8 cellular contexts compared by ENCODE assay signal in genomic region chr12:131711551-131712205, GRCh38. TPM values are rescaled to one million over a fixed set of nuclear protein-coding genes. Genes with fewer than 3 reads are reported as not detected.
DNase-seq lines count a peak whose midpoint lies in the region; ATAC-seq and TF ChIP-seq lines count a peak whose summit lies in the region.

No MANE protein-coding gene starts in this region.

- H3K27ac ChIP-seq in BLaER1 treated with 17β-estradiol and CSF1 and Interleukin-3, amounts not matched to agents 10 nM and 100 nM = peak overlapping the region; percentile 96 to 100 (median 99)
- no peak overlapping the region for H3K27ac ChIP-seq in HUES64 (ENCODE audit: low read depth, low read length)
- H3K27ac ChIP-seq in breast epithelium = peak overlapping the region; percentile 93

- H3K27me3 ChIP-seq in BLaER1 treated with 17β-estradiol and CSF1 and Interleukin-3, amounts not matched to agents 10 nM and 100 nM = no peaks in the 10 kb centered on the region
- H3K27me3 ChIP-seq in HUES64 (ENCODE audit: insufficient read depth, low read length) (no peaks in the 10 kb centered on the region), breast epithelium (no peaks in the 10 kb centered on the region)

- peak overlapping the region; percentile 95 to 99 (median 98) for H3K9ac ChIP-seq in BLaER1 treated with 17β-estradiol and CSF1 and Interleukin-3, amounts not matched to agents 10 nM and 100 nM
- H3K9ac ChIP-seq in HUES64 (ENCODE audit: low read depth, low read length) = peak overlapping the region; percentile 97

- peaks cover 30 to 46% (median 36%) of the 10 kb centered on the region in 11 experiments for H3K36me3 ChIP-seq in BLaER1 treated with 17β-estradiol and CSF1 and Interleukin-3, amounts not matched to agents 10 nM and 100 nM
- H3K36me3 ChIP-seq in HUES64 (ENCODE audit: insufficient read depth, low read length) = peaks cover 33% of the 10 kb centered on the region
- no peaks in the 10 kb centered on the region for H3K36me3 ChIP-seq in breast epithelium
- peaks cover 4% of the 10 kb centered on the region for H3K36me3 ChIP-seq in mucosa of descending colon (ENCODE audit: low read depth)

- H3K4me3 ChIP-seq in BLaER1 treated with 17β-estradiol and CSF1 and Interleukin-3, amounts not matched to agents 10 nM and 100 nM = peak overlapping the region; percentile 77 to 100 (median 94)
- H3K4me3 ChIP-seq in HUES64 (ENCODE audit: low read length) = peak overlapping the region; percentile 88
- H3K4me3 ChIP-seq in breast epithelium = peak overlapping the region; percentile 86 to 97 (median 92)
- H3K4me3 ChIP-seq in mucosa of descending colon = peak overlapping the region; percentile 99

- peaks cover 0 to 43% (median 26%) of the 10 kb centered on the region in 11 experiments; a peak in 17 of 22 replicates for H4K20me1 ChIP-seq in BLaER1 treated with 17β-estradiol and CSF1 and Interleukin-3, amounts not matched to agents 10 nM and 100 nM

- intact Hi-C loops in breast epithelium (cut with DNase I; ENCODE audit: low total_unique reads) (loop anchor here (10.0 kb wide), 1 partner anchor 1657 kb away; no protein-coding TSS in a partner anchor), mucosa of descending colon (cut with DNase I, micrococcal nuclease) (no loop called here)

- peaks cover 0 to 13% (median 7%) of the 10 kb centered on the region in 11 experiments; a peak in 11 of 22 replicates for H3K9me3 ChIP-seq in BLaER1 treated with 17β-estradiol and CSF1 and Interleukin-3, amounts not matched to agents 10 nM and 100 nM (replicated peaks in 1 of 11)
- H3K9me3 ChIP-seq in HUES64 (ENCODE audit: insufficient read depth, low read depth, low read length) (no peaks in the 10 kb centered on the region), breast epithelium (no peaks in the 10 kb centered on the region), mucosa of descending colon (no peaks in the 10 kb centered on the region)

- TF ChIP-seq CTCF in breast epithelium (IDR thresholded peaks at IDR 0.05) = no peak
- TF ChIP-seq CTCF in mucosa of descending colon (IDR thresholded peaks at IDR 0.05) = no peak

- no peak for DNase-seq in breast epithelium (ENCODE audit: low spot score in 2 of 2)
- no peak for DNase-seq in mucosa of descending colon
- no peak for DNase-seq in ecto neural progenitor cell (ENCODE audit: low spot score)

- under 1% methylated on average over 37 of the region's 37 CpGs for WGBS in HUES64

- peak overlapping the region; percentile 87 to 99 (median 95) for H3K4me2 ChIP-seq in BLaER1 treated with 17β-estradiol and CSF1 and Interleukin-3, amounts not matched to agents 10 nM and 100 nM

- TF ChIP-seq POLR2A in breast epithelium (IDR thresholded peaks at IDR 0.05) = no peak

- peak; percentile 6 for ATAC-seq in mucosa of descending colon
- ATAC-seq in GM19035 (IDR thresholded peaks at IDR 0.05; ENCODE audit: unreplicated experiment) = no peak
- no peak for ATAC-seq in GM19463 (IDR thresholded peaks at IDR 0.05; ENCODE audit: unreplicated experiment)
- no peak for ATAC-seq in GM21447 (IDR thresholded peaks at IDR 0.05; ENCODE audit: unreplicated experiment)

- H3K4me1 ChIP-seq in BLaER1 treated with 17β-estradiol and CSF1 and Interleukin-3, amounts not matched to agents 10 nM and 100 nM = peaks cover 23 to 27% (median 24%) of the 10 kb centered on the region in 10 experiments
- H3K4me1 ChIP-seq in HUES64 (ENCODE audit: insufficient read depth, low read length) (peaks cover 13% of the 10 kb centered on the region), breast epithelium (no peaks in the 10 kb centered on the region), mucosa of descending colon (ENCODE audit: low read depth) (peaks cover 11% of the 10 kb centered on the region)

RNA-seq across cellular contexts. Expression of gene SFSWAP, which starts 0.8 kb away (rescaled TPM):
- 28.8 TPM for polyA plus RNA-seq in HUES64 (2013, experiment 1 of 2)
- polyA plus RNA-seq in HUES64 (2013, experiment 2 of 2) = 30.1 TPM
- total RNA-seq in breast epithelium (10 to 100 TPM; 34.9 to 54.7 (median 49.8) TPM), mucosa of descending colon (10 to 100 TPM; 34.5 to 52.7 (median 50.7) TPM)
